In genomic region chr19:13817615-13818371, GRCh38 we compare ENCODE assay signal across 9 cellular contexts. TPM values are rescaled to one million over a fixed set of nuclear protein-coding genes. Genes with fewer than 3 reads are reported as not detected.
DNase-seq lines count a peak whose midpoint lies in the region; ATAC-seq, FAIRE-seq and TF ChIP-seq lines count a peak whose summit lies in the region.
"Had no signal": no experiment of that assay in that cellular context is flagged by ENCODE, and none has a peak within 500 bp of the region (broad histone marks: within the 10 kb centered on the region; RNA-seq: fewer than 3 reads in every experiment).

No MANE protein-coding gene starts in this region.

- H3K23ac ChIP-seq in mesenchymal stem cell (ENCODE audit: low read length in 2 of 2): no peak overlapping the region

- H3K4me3 Mint-ChIP-seq in activated naive CD8-positive, alpha-beta T cell treated with anti-CD3 and anti-CD28 coated beads, Interleukin-2, amount 10 ng/mL, durations not matched to agents 7 days and 5 days: peak overlapping the region; percentile 30

- H3K4ac ChIP-seq in mesenchymal stem cell (ENCODE audit: low read depth in 1 of 2, low read length in 2 of 2): peak overlapping the region in 1 of 2 experiments; percentile 51

- H3K18ac ChIP-seq in mesenchymal stem cell (ENCODE audit: low read depth in 1 of 2, low read length in 2 of 2): no peak overlapping the region

- peak; percentile 14 for TF ChIP-seq CTCF in MM.1S (IDR thresholded peaks at IDR 0.05; ENCODE audit: low read length)

- peak overlapping the region; percentile 80 for H3K4me3 ChIP-seq in MM.1S (ENCODE audit: low read length)
- no peak overlapping the region for H3K4me3 ChIP-seq in mesenchymal stem cell (ENCODE audit: insufficient read depth in 1 of 2, low read depth in 1 of 2, low read length in 2 of 2)

- no peaks in the 10 kb centered on the region for H3K79me1 ChIP-seq in mesenchymal stem cell (replicated peaks; ENCODE audit: low read length, poor library complexity, severe bottlenecking)

- no peak overlapping the region for H2AK5ac ChIP-seq in mesenchymal stem cell (ENCODE audit: low read length, severe bottlenecking)

- no peaks in the 10 kb centered on the region for H4K20me1 ChIP-seq in MM.1S (ENCODE audit: insufficient read depth, low read length)

- no peaks in the 10 kb centered on the region for H3K27me3 Mint-ChIP-seq in activated naive CD8-positive, alpha-beta T cell treated with anti-CD3 and anti-CD28 coated beads, Interleukin-2, amount 10 ng/mL, durations not matched to agents 7 days and 5 days

- DNase-seq in COLO668 (lab: John Stamatoyannopoulos, UW; ENCODE audit: unreplicated experiment) (peak; percentile 98), MM.1S (peak; percentile 99), mesenchymal stem cell (peak; percentile 61), GM12892 (ENCODE audit: insufficient read length) (no peak), AG20443 (ENCODE audit: low spot score) (no peak)
- peak; percentile 42 for DNase-seq in activated naive CD8-positive, alpha-beta T cell treated with anti-CD3 and anti-CD28 coated beads, Interleukin-2, amount 10 ng/mL, durations not matched to agents 7 days and 5 days
- DNase-seq in effector CD4-positive, alpha-beta T cell: no peak

- no peak for TF ChIP-seq POLR2A in GM12892 (IDR thresholded peaks at IDR 0.05; ENCODE audit: low read depth, low read length)

- H3K9ac ChIP-seq in MM.1S (ENCODE audit: low read length) (peak overlapping the region; percentile 88), mesenchymal stem cell (ENCODE audit: low read length) (no peak overlapping the region)

- no peak for FAIRE-seq in GM12892 (lab: Jason Lieb, UNC)
- FAIRE-seq: endometrium had no signal

- H3K27me3 ChIP-seq in MM.1S (replicated peaks; ENCODE audit: insufficient read depth, low read length) (no peaks in the 10 kb centered on the region), mesenchymal stem cell (ENCODE audit: control insufficient read depth in 1 of 2, insufficient read depth in 1 of 2, low read length in 2 of 2) (no peaks in the 10 kb centered on the region)

- POLR2A ChIA-PET in activated naive CD8-positive, alpha-beta T cell treated with anti-CD3 and anti-CD28 coated beads, Interleukin-2, amount 10 ng/mL, durations not matched to agents 7 days and 5 days (lab: Charles Lee): interaction anchor here (0.7 to 1.1 kb wide), 2 partner anchors 21 to 23 kb away, joined by 3 read pairs; partner anchors contain the start of gene ZSWIM4

- peak overlapping the region; percentile 88 for H3K27ac ChIP-seq in MM.1S (ENCODE audit: low read length)
- H3K27ac ChIP-seq in mesenchymal stem cell (ENCODE audit: low read length, poor library complexity, severe bottlenecking): no peak overlapping the region

- peak; percentile 61 for ATAC-seq in activated naive CD8-positive, alpha-beta T cell treated with anti-CD3 and anti-CD28 coated beads, Interleukin-2, amount 10 ng/mL, durations not matched to agents 7 days and 5 days (ENCODE audit: low read depth)
- ATAC-seq in HG02852 (IDR thresholded peaks at IDR 0.05; ENCODE audit: unreplicated experiment): no peak

- H2BK5ac ChIP-seq in mesenchymal stem cell (ENCODE audit: low read depth, low read length, poor library complexity, severe bottlenecking): no peak overlapping the region

- no peak overlapping the region for H2BK120ac ChIP-seq in mesenchymal stem cell (ENCODE audit: low read depth, low read length)

- 0 out of 2 replicates have a peak, but pooled peaks cover 2% of the 10 kb centered on the region for H3K79me2 ChIP-seq in MM.1S (ENCODE audit: low read length)

- peak overlapping the region; percentile 84 for H2AFZ ChIP-seq in MM.1S (ENCODE audit: low read length)
- H2AFZ ChIP-seq in mesenchymal stem cell (ENCODE audit: low read depth, low read length): no peak overlapping the region

- WGBS in mesenchymal stem cell: 60% methylated on average over 35 of the region's 35 CpGs

- H3F3A ChIP-seq in MM.1S (ENCODE audit: insufficient read depth, low read length): no peaks in the 10 kb centered on the region

- no peaks in the 10 kb centered on the region for H3K9me2 ChIP-seq in MM.1S (replicated peaks; ENCODE audit: insufficient read depth, low read length)

- H3K4me1 ChIP-seq in MM.1S (ENCODE audit: low read length): peaks cover 6% of the 10 kb centered on the region; the same call in 1 of the 2 replicates
- H3K4me1 ChIP-seq in mesenchymal stem cell (ENCODE audit: control insufficient read depth, insufficient read depth, low read depth, low read length): peaks cover 2% of the 10 kb centered on the region

- H3K4me1 Mint-ChIP-seq in activated naive CD8-positive, alpha-beta T cell treated with anti-CD3 and anti-CD28 coated beads, Interleukin-2, amount 10 ng/mL, durations not matched to agents 7 days and 5 days: peaks cover 6% of the 10 kb centered on the region

- H4K8ac ChIP-seq in mesenchymal stem cell (ENCODE audit: low read length): peak overlapping the region; percentile 86

- no peaks in the 10 kb centered on the region for H3K9me3 Mint-ChIP-seq in activated naive CD8-positive, alpha-beta T cell treated with anti-CD3 and anti-CD28 coated beads, Interleukin-2, amount 10 ng/mL, durations not matched to agents 7 days and 5 days

- peak overlapping the region; percentile 60 for H2BK15ac ChIP-seq in mesenchymal stem cell (ENCODE audit: low read depth, poor library complexity, severe bottlenecking)

- H3K27ac Mint-ChIP-seq in activated naive CD8-positive, alpha-beta T cell treated with anti-CD3 and anti-CD28 coated beads, Interleukin-2, amount 10 ng/mL, durations not matched to agents 7 days and 5 days: no peak overlapping the region

- peaks cover 15% of the 10 kb centered on the region for H3K36me3 Mint-ChIP-seq in activated naive CD8-positive, alpha-beta T cell treated with anti-CD3 and anti-CD28 coated beads, Interleukin-2, amount 10 ng/mL, durations not matched to agents 7 days and 5 days

- no peak overlapping the region for H2BK12ac ChIP-seq in mesenchymal stem cell (ENCODE audit: low read length in 2 of 2)

- H3K14ac ChIP-seq in mesenchymal stem cell (ENCODE audit: low read length in 2 of 2): no peak overlapping the region

- no peak overlapping the region for H4K91ac ChIP-seq in mesenchymal stem cell (ENCODE audit: low read length)

- H3K9me3 ChIP-seq in MM.1S (replicated peaks; ENCODE audit: insufficient read depth, low read length) (no peaks in the 10 kb centered on the region), mesenchymal stem cell (ENCODE audit: control insufficient read depth, low read length) (no peaks in the 10 kb centered on the region)

- H3K4me2 ChIP-seq in MM.1S (ENCODE audit: low read depth, low read length) (peak overlapping the region; percentile 96), mesenchymal stem cell (ENCODE audit: low read length, poor library complexity, severe bottlenecking) (no peak overlapping the region)

- H3K36me3 ChIP-seq in MM.1S (replicated peaks; ENCODE audit: insufficient read depth, low read length) (no peaks in the 10 kb centered on the region), mesenchymal stem cell (ENCODE audit: control insufficient read depth in 1 of 2, insufficient read depth in 2 of 2, low read depth in 1 of 2, low read length in 2 of 2) (peaks cover 47 to 55% of the 10 kb centered on the region in 2 experiments)

RNA-seq across cellular contexts. Expression of gene ZSWIM4, which starts 22.6 kb away (rescaled TPM):
- total RNA-seq in activated naive CD8-positive, alpha-beta T cell treated with anti-CD3 and anti-CD28 coated beads, Interleukin-2, amount 10 ng/mL, durations not matched to agents 7 days and 5 days: 1 to 10 TPM; 9.6 to 9.9 TPM
- polyA plus RNA-seq in mesenchymal stem cell (2013, experiment 1 of 2): 6.3 TPM
- polyA plus RNA-seq in mesenchymal stem cell (2013, experiment 2 of 2): 6.2 TPM
- 1.8 TPM for polyA plus RNA-seq in GM12892 (2012; ENCODE audit: missing spikeins)

RNA-seq across cellular contexts. Expression of gene C19orf53, which starts 43.5 kb away (rescaled TPM):
- total RNA-seq in activated naive CD8-positive, alpha-beta T cell treated with anti-CD3 and anti-CD28 coated beads, Interleukin-2, amount 10 ng/mL, durations not matched to agents 7 days and 5 days: 10 to 100 TPM; 85.2 to 88.1 TPM
- polyA plus RNA-seq in mesenchymal stem cell (2013, experiment 1 of 2): 327 TPM
- polyA plus RNA-seq in mesenchymal stem cell (2013, experiment 2 of 2): 323 TPM
- polyA plus RNA-seq in GM12892 (2012; ENCODE audit: missing spikeins): 218 TPM

RNA-seq across cellular contexts. Expression of gene MRI1, which starts 53.5 kb away (rescaled TPM):
- 10 to 100 TPM; 63.5 to 65.3 TPM for total RNA-seq in activated naive CD8-positive, alpha-beta T cell treated with anti-CD3 and anti-CD28 coated beads, Interleukin-2, amount 10 ng/mL, durations not matched to agents 7 days and 5 days
- 26.1 TPM for polyA plus RNA-seq in mesenchymal stem cell (2013, experiment 1 of 2)
- 24.1 TPM for polyA plus RNA-seq in mesenchymal stem cell (2013, experiment 2 of 2)
- polyA plus RNA-seq in GM12892 (2012; ENCODE audit: missing spikeins): 14.7 TPM

RNA-seq across cellular contexts. Expression of gene NANOS3, which starts 59.1 kb away (rescaled TPM):
- total RNA-seq in activated naive CD8-positive, alpha-beta T cell treated with anti-CD3 and anti-CD28 coated beads, Interleukin-2, amount 10 ng/mL, durations not matched to agents 7 days and 5 days: 1 to 10 TPM in 1 of 2 experiments, not detected in 1; 2.3 TPM
- 1.4 TPM for polyA plus RNA-seq in mesenchymal stem cell (2013, experiment 1 of 2)
- polyA plus RNA-seq in mesenchymal stem cell (2013, experiment 2 of 2): 3.1 TPM
- polyA plus RNA-seq in GM12892 (2012; ENCODE audit: missing spikeins): 1.2 TPM

Comparison
In these comparisons a context has a peak if more than half of its experiments do, and no peak if none do; other contexts are left out.
1. DNase-seq: peak in COLO668 (single experiment), MM.1S (single experiment), activated naive CD8-positive, alpha-beta T cell treated with anti-CD3 and anti-CD28 coated beads, Interleukin-2, amount 10 ng/mL, durations not matched to agents 7 days and 5 days (single experiment) and mesenchymal stem cell (single experiment); none in GM12892 (single experiment), effector CD4-positive, alpha-beta T cell (single experiment) and AG20443 (single experiment).